Comparison of ENCODE assay signal across 21 cellular contexts in the genomic region with DNA sequence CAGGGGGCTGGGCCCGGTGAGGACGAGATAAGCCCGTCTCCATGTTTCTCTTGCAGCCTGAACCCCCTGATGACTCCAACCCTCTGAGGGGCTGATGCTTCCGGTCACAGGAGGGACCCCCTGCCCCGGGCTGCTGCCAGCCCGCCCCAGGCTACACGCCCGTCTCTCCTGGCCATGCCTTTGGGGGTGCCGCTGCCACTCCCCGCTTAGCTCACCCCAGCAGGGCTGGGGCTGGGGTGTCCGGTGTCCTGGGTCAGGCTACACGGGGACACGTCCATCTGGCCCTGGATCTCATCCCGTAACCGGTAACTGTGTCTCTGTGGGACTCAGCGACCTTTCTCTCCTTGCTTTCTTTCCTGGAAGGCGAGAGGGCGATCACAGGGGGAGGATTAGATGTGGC.
"Had no signal": no experiment of that assay in that cellular context is flagged by ENCODE, and none has a peak within 500 bp of the region (broad histone marks: within the 10 kb centered on the region; RNA-seq: fewer than 3 reads in every experiment).

No MANE protein-coding gene starts in this region.

- DNase-seq: esophagus squamous epithelium; foreskin fibroblast; glutamatergic neuron; immature natural killer cell; lower lobe of right lung; midbrain; naive B cell; stimulated activated CD4-positive, alpha-beta T cell treated with anti-CD3 and anti-CD28 coated beads, Interleukin-2, amount 100 ng/mL, for 24 hours; stimulated activated CD4-positive, alpha-beta T cell treated with anti-CD3 and anti-CD28 coated beads, Interleukin-4, amount 100 ng/mL, for 4 hours; stimulated activated naive B cell treated with anti-CD40 and anti-IgM and Interleukin-4, amounts not matched to agents 10 μg/mL and 1 μg/mL and 100 μg/mL, for 72 hours; upper lobe of left lung; uterus had no signal

- H3K27ac ChIP-seq: esophagus squamous epithelium, gastroesophageal sphincter, left lung, lower lobe of right lung, skin epidermis, upper lobe of left lung, uterus had no signal

- H3K4me3 ChIP-seq: esophagus squamous epithelium, gastroesophageal sphincter, left lung, lower lobe of right lung, skin epidermis, upper lobe of left lung, uterus had no signal

- H3K4me1 ChIP-seq: gastroesophageal sphincter, left lung, lower lobe of right lung, uterus had no signal

- H3K36me3 ChIP-seq: esophagus squamous epithelium, left lung, lower lobe of right lung, upper lobe of left lung, uterus had no signal

- H3K27ac Mint-ChIP-seq: dendritic cell treated with granulocyte-macrophage colony-stimulating factor and Interleukin-4, amounts not matched to agents 40 ng/mL and 50 ng/mL, for 4 days; immature natural killer cell; memory B cell; nephron; stimulated activated naive B cell treated with anti-CD40 and anti-IgM and Interleukin-4, amounts not matched to agents 10 μg/mL and 1 μg/mL and 100 μg/mL, for 72 hours had no signal

- FAIRE-seq: colon, keratinocyte had no signal

- H3K27me3 Mint-ChIP-seq: dendritic cell treated with granulocyte-macrophage colony-stimulating factor and Interleukin-4, amounts not matched to agents 40 ng/mL and 50 ng/mL, for 4 days; memory B cell; naive B cell; stimulated activated naive B cell treated with anti-CD40 and anti-IgM and Interleukin-4, amounts not matched to agents 10 μg/mL and 1 μg/mL and 100 μg/mL, for 72 hours had no signal

- H3K9me3 Mint-ChIP-seq: dendritic cell treated with granulocyte-macrophage colony-stimulating factor and Interleukin-4, amounts not matched to agents 40 ng/mL and 50 ng/mL, for 4 days; immature natural killer cell; memory B cell; naive B cell; nephron; stimulated activated naive B cell treated with anti-CD40 and anti-IgM and Interleukin-4, amounts not matched to agents 10 μg/mL and 1 μg/mL and 100 μg/mL, for 72 hours had no signal

- ATAC-seq: gastroesophageal sphincter; left lung; lower lobe of right lung; sciatic nerve; stimulated activated naive B cell treated with anti-CD40 and anti-IgM and Interleukin-4, amounts not matched to agents 10 μg/mL and 1 μg/mL and 100 μg/mL, for 72 hours had no signal

- H3K27me3 ChIP-seq: esophagus squamous epithelium, gastroesophageal sphincter, left lung, upper lobe of left lung, uterus had no signal

- H3K4me1 Mint-ChIP-seq: immature natural killer cell, memory B cell, nephron had no signal

- H3K9me3 ChIP-seq: esophagus squamous epithelium, gastroesophageal sphincter, left lung, lower lobe of right lung, upper lobe of left lung, uterus had no signal

- H3K4me3 Mint-ChIP-seq: dendritic cell treated with granulocyte-macrophage colony-stimulating factor and Interleukin-4, amounts not matched to agents 40 ng/mL and 50 ng/mL, for 4 days; immature natural killer cell; memory B cell; naive B cell; nephron; stimulated activated naive B cell treated with anti-CD40 and anti-IgM and Interleukin-4, amounts not matched to agents 10 μg/mL and 1 μg/mL and 100 μg/mL, for 72 hours had no signal
